ENCODE assay signal across 22 cellular contexts in genomic region chr18:80228051-80228848, GRCh38.
"Had no signal": no experiment of that assay in that cellular context is flagged by ENCODE, and none has a peak within 500 bp of the region (broad histone marks: within the 10 kb centered on the region; RNA-seq: fewer than 3 reads in every experiment).

No MANE protein-coding gene starts in this region.

- H3K4me3 ChIP-seq: heart right ventricle, transverse colon had no signal

- H3K36me3 ChIP-seq: heart right ventricle, transverse colon had no signal

- H3K9me3 ChIP-seq: heart right ventricle, transverse colon had no signal

- H3K36me3 Mint-ChIP-seq: activated naive CD4-positive, alpha-beta T cell treated with anti-CD3 and anti-CD28 coated beads, Interleukin-2, amount 50 U/mL, for 24 hours; naive B cell; stimulated activated naive B cell treated with anti-CD40 and anti-IgM and Interleukin-4, amounts not matched to agents 10 μg/mL and 1 μg/mL and 100 μg/mL, for 72 hours had no signal

- H3K4me1 ChIP-seq: transverse colon had no signal

- ATAC-seq: activated CD8-positive, alpha-beta T cell treated with anti-CD3 and anti-CD28 coated beads for 36 hours; activated naive CD8-positive, alpha-beta T cell treated with anti-CD3 and anti-CD28 coated beads, Interleukin-2, amount 50 U/mL, for 24 hours; heart right ventricle; right cardiac atrium; stimulated activated naive B cell treated with anti-CD40 and anti-IgM and Interleukin-4, amounts not matched to agents 10 μg/mL and 1 μg/mL and 100 μg/mL, for 72 hours had no signal

- H3K27ac Mint-ChIP-seq: activated CD8-positive, alpha-beta T cell treated with anti-CD3 and anti-CD28 coated beads for 36 hours; activated naive CD4-positive, alpha-beta T cell treated with anti-CD3 and anti-CD28 coated beads, Interleukin-2, amount 50 U/mL, for 24 hours; activated naive CD8-positive, alpha-beta T cell treated with anti-CD3 and anti-CD28 coated beads, Interleukin-2, amount 50 U/mL, for 24 hours; activated T-helper 2 cell treated with anti-CD3 and anti-CD28 coated beads, Interferon-gamma antibody, Interleukin-2, Interleukin-4, amounts not matched to agents 10 μg/mL and 5 μg/mL and 100 μg/mL, durations not matched to agents 14 hours and 24 hours and 36 hours; dendritic cell treated with granulocyte-macrophage colony-stimulating factor and Interleukin-4, amounts not matched to agents 40 ng/mL and 50 ng/mL, for 4 days; endodermal cell; mesothelial cell of epicardium; naive B cell; stimulated activated naive B cell treated with anti-CD40 and anti-IgM and Interleukin-4, amounts not matched to agents 10 μg/mL and 1 μg/mL and 100 μg/mL, for 72 hours had no signal

- DNase-seq: activated CD4-positive, alpha-beta T cell treated with anti-CD3 and anti-CD28 coated beads, Interleukin-2, amount 50 U/mL, for 1 hour; activated CD4-positive, CD25-positive, alpha-beta regulatory T cell treated with anti-CD3 and anti-CD28 coated beads, Interleukin-2, amount 50 U/mL, for 72 hours; activated CD8-positive, alpha-beta T cell treated with anti-CD3 and anti-CD28 coated beads for 36 hours; activated naive CD8-positive, alpha-beta T cell treated with anti-CD3 and anti-CD28 coated beads, Interleukin-2, amount 50 U/mL, for 24 hours; amygdala; endodermal cell; foreskin fibroblast; heart right ventricle; naive B cell; occipital lobe; right cardiac atrium; stimulated activated CD4-positive, alpha-beta T cell treated with anti-CD3 and anti-CD28 coated beads, Interleukin-15, amount 100 ng/mL, for 24 hours; stimulated activated CD4-positive, alpha-beta T cell treated with anti-CD3 and anti-CD28 coated beads, Interleukin-2, amount 100 ng/mL, for 24 hours; stimulated activated naive B cell treated with anti-CD40 and anti-IgM and Interleukin-4, amounts not matched to agents 10 μg/mL and 1 μg/mL and 100 μg/mL, for 72 hours; T-helper 9 cell; transverse colon; WERI-Rb-1 had no signal

- H3K27me3 ChIP-seq: heart right ventricle, transverse colon had no signal

- H3K27me3 Mint-ChIP-seq: activated CD8-positive, alpha-beta T cell treated with anti-CD3 and anti-CD28 coated beads for 36 hours; dendritic cell treated with granulocyte-macrophage colony-stimulating factor and Interleukin-4, amounts not matched to agents 40 ng/mL and 50 ng/mL, for 4 days had no signal

- H3K27ac ChIP-seq: heart right ventricle, transverse colon, WERI-Rb-1 had no signal

- H3K9me3 Mint-ChIP-seq: activated CD8-positive, alpha-beta T cell treated with anti-CD3 and anti-CD28 coated beads for 36 hours; activated naive CD4-positive, alpha-beta T cell treated with anti-CD3 and anti-CD28 coated beads, Interleukin-2, amount 50 U/mL, for 24 hours; activated naive CD8-positive, alpha-beta T cell treated with anti-CD3 and anti-CD28 coated beads, Interleukin-2, amount 50 U/mL, for 24 hours; activated T-helper 2 cell treated with anti-CD3 and anti-CD28 coated beads, Interferon-gamma antibody, Interleukin-2, Interleukin-4, amounts not matched to agents 10 μg/mL and 5 μg/mL and 100 μg/mL, durations not matched to agents 14 hours and 24 hours and 36 hours; central memory CD8-positive, alpha-beta T cell; dendritic cell treated with granulocyte-macrophage colony-stimulating factor and Interleukin-4, amounts not matched to agents 40 ng/mL and 50 ng/mL, for 4 days; endodermal cell; mesothelial cell of epicardium; naive B cell; stimulated activated naive B cell treated with anti-CD40 and anti-IgM and Interleukin-4, amounts not matched to agents 10 μg/mL and 1 μg/mL and 100 μg/mL, for 72 hours had no signal

- H3K4me1 Mint-ChIP-seq: activated naive CD4-positive, alpha-beta T cell treated with anti-CD3 and anti-CD28 coated beads, Interleukin-2, amount 50 U/mL, for 24 hours; activated naive CD8-positive, alpha-beta T cell treated with anti-CD3 and anti-CD28 coated beads, Interleukin-2, amount 50 U/mL, for 24 hours; central memory CD8-positive, alpha-beta T cell; naive B cell; stimulated activated naive B cell treated with anti-CD40 and anti-IgM and Interleukin-4, amounts not matched to agents 10 μg/mL and 1 μg/mL and 100 μg/mL, for 72 hours had no signal

- H3K4me3 Mint-ChIP-seq: activated CD8-positive, alpha-beta T cell treated with anti-CD3 and anti-CD28 coated beads for 36 hours; activated naive CD4-positive, alpha-beta T cell treated with anti-CD3 and anti-CD28 coated beads, Interleukin-2, amount 50 U/mL, for 24 hours; activated naive CD8-positive, alpha-beta T cell treated with anti-CD3 and anti-CD28 coated beads, Interleukin-2, amount 50 U/mL, for 24 hours; central memory CD8-positive, alpha-beta T cell; dendritic cell treated with granulocyte-macrophage colony-stimulating factor and Interleukin-4, amounts not matched to agents 40 ng/mL and 50 ng/mL, for 4 days; endodermal cell; mesothelial cell of epicardium; naive B cell; stimulated activated naive B cell treated with anti-CD40 and anti-IgM and Interleukin-4, amounts not matched to agents 10 μg/mL and 1 μg/mL and 100 μg/mL, for 72 hours had no signal
